ENCODE assay signal across 21 cellular contexts in genomic region chr21:34743285-34743684, GRCh38.
"Had no signal": no experiment of that assay in that cellular context is flagged by ENCODE, and none has a peak within 500 bp of the region (broad histone marks: within the 10 kb centered on the region; RNA-seq: fewer than 3 reads in every experiment).

No MANE protein-coding gene starts in this region.

- FAIRE-seq: TTC549 had no signal

- DNase-seq: activated CD4-positive, CD25-positive, alpha-beta regulatory T cell treated with anti-CD3 and anti-CD28 coated beads, Interleukin-2, amount 50 U/mL, for 72 hours; activated naive CD4-positive, alpha-beta T cell treated with Interleukin-2 at 50 U/mL for 16 hours; activated naive CD8-positive, alpha-beta T cell treated with anti-CD3 and anti-CD28 coated beads for 36 hours; activated T-cell treated with anti-CD3 and anti-CD28 coated beads, Interleukin-2, amount 50 U/mL, for 48 hours; cortex of kidney; endodermal cell; right lobe of liver; spleen; stimulated activated CD4-positive, alpha-beta T cell treated with anti-CD3 and anti-CD28 coated beads, Interleukin-4, amount 100 ng/mL, for 1 hour; stimulated activated naive CD4-positive, alpha-beta T cell treated with Interleukin-2 at 50 U/mL for 16 hours; T-cell; upper lobe of left lung; WERI-Rb-1 had no signal

- H3K9me3 ChIP-seq: left lung, neutrophil, right lobe of liver, spleen, upper lobe of left lung had no signal

- H3K4me1 ChIP-seq: right lobe of liver had no signal

- H3K4me3 ChIP-seq: cardiac muscle cell, left lung, lung, right lobe of liver, spleen, upper lobe of left lung had no signal

- H3K4me3 Mint-ChIP-seq: activated naive CD8-positive, alpha-beta T cell treated with anti-CD3 and anti-CD28 coated beads for 36 hours; endodermal cell; mesothelial cell of epicardium; natural killer cell treated with Interleukin-12 subunit alpha and Interleukin-12 subunit beta and Interleukin-15 and Interleukin-18, amount 100 ng/mL, for 72 hours; T-cell; T-helper 2 cell treated with Interferon-gamma antibody and Interleukin-4, amounts not matched to agents 5 μg/mL and 100 μg/mL, for 36 hours had no signal

- ATAC-seq: natural killer cell treated with Interleukin-12 subunit alpha and Interleukin-12 subunit beta and Interleukin-15 and Interleukin-18, amount 100 ng/mL, for 72 hours; T-cell had no signal

- H3K27ac Mint-ChIP-seq: activated naive CD8-positive, alpha-beta T cell treated with anti-CD3 and anti-CD28 coated beads for 36 hours; endodermal cell; mesothelial cell of epicardium; natural killer cell treated with Interleukin-12 subunit alpha and Interleukin-12 subunit beta and Interleukin-15 and Interleukin-18, amount 100 ng/mL, for 72 hours; T-cell; T-helper 2 cell treated with Interferon-gamma antibody and Interleukin-4, amounts not matched to agents 5 μg/mL and 100 μg/mL, for 36 hours had no signal

- H3K27me3 Mint-ChIP-seq: activated naive CD8-positive, alpha-beta T cell treated with anti-CD3 and anti-CD28 coated beads for 36 hours had no signal

- H3K27me3 ChIP-seq: right lobe of liver, upper lobe of left lung had no signal

- H3K36me3 Mint-ChIP-seq: activated naive CD8-positive, alpha-beta T cell treated with anti-CD3 and anti-CD28 coated beads for 36 hours; mesothelial cell of epicardium; natural killer cell treated with Interleukin-12 subunit alpha and Interleukin-12 subunit beta and Interleukin-15 and Interleukin-18, amount 100 ng/mL, for 72 hours; T-cell had no signal

- H3K9me3 Mint-ChIP-seq: activated naive CD8-positive, alpha-beta T cell treated with anti-CD3 and anti-CD28 coated beads for 36 hours; endodermal cell; mesothelial cell of epicardium; natural killer cell treated with Interleukin-12 subunit alpha and Interleukin-12 subunit beta and Interleukin-15 and Interleukin-18, amount 100 ng/mL, for 72 hours; T-cell; T-helper 2 cell treated with Interferon-gamma antibody and Interleukin-4, amounts not matched to agents 5 μg/mL and 100 μg/mL, for 36 hours had no signal

- H3K36me3 ChIP-seq: cardiac muscle cell, left lung, neutrophil, right lobe of liver, spleen, upper lobe of left lung, WERI-Rb-1 had no signal

- H3K4me1 Mint-ChIP-seq: endodermal cell had no signal

- H3K27ac ChIP-seq: cardiac muscle cell, left lung, neutrophil, right lobe of liver, spleen, upper lobe of left lung, WERI-Rb-1 had no signal
